Comparison of ENCODE assay signal across 20 cellular contexts in genomic region chr10:37937864-37938263, GRCh38. TPM values are rescaled to one million over a fixed set of nuclear protein-coding genes. Genes with fewer than 3 reads are reported as not detected.
DNase-seq lines count a peak whose midpoint lies in the region; ATAC-seq, FAIRE-seq and TF ChIP-seq lines count a peak whose summit lies in the region.
"Had no signal": no experiment of that assay in that cellular context is flagged by ENCODE, and none has a peak within 500 bp of the region (broad histone marks: within the 10 kb centered on the region; RNA-seq: fewer than 3 reads in every experiment).

No MANE protein-coding gene starts in this region.

- H2AFZ ChIP-seq in HCT116 (ENCODE audit: low read depth, low read length, poor library complexity, severe bottlenecking) = no peak overlapping the region
- no peak overlapping the region for H2AFZ ChIP-seq in K562 (ENCODE audit: low read depth, low read length)
- H2AFZ ChIP-seq: GM23338 had no signal

- TF ChIP-seq EP300 in K562 (IDR thresholded peaks at IDR 0.05; ENCODE audit: low read length) = no peak

- H3K27me3 ChIP-seq in HCT116 (ENCODE audit: insufficient read depth, low read length) (no peaks in the 10 kb centered on the region), K562 (ENCODE audit: control insufficient read depth in 2 of 2, insufficient read depth in 2 of 2, low read length in 2 of 2) (peaks cover 0 to 7% of the 10 kb centered on the region in 2 experiments; a peak in 1 of 5 replicates)

- BruUV-seq in HCT116 (replicated peaks; lab: Mats Ljungman, UMichigan) = no TSS peak
- no TSS peak for BruUV-seq in K562 (replicated peaks; lab: Mats Ljungman, UMichigan)

- H3K9me2 ChIP-seq in HCT116 (ENCODE audit: insufficient read depth) = no peaks in the 10 kb centered on the region

- H3K79me2 ChIP-seq in HCT116 (ENCODE audit: insufficient read depth, low read length) (no peaks in the 10 kb centered on the region), K562 (ENCODE audit: control insufficient read depth, insufficient read depth, low read length) (no peaks in the 10 kb centered on the region)

- CTCF ChIA-PET in HCT116 (lab: Charles Lee) = no interaction called here
- CTCF ChIA-PET in K562 (lab: Yijun Ruan, JAX; ENCODE audit: low intra/inter-chr PET ratio) = no interaction called here

- H3K4me2 ChIP-seq in HCT116 (ENCODE audit: low read length) (no peak overlapping the region), K562 (ENCODE audit: insufficient read depth, low read length) (no peak overlapping the region)
- H3K4me2 ChIP-seq: A549, GM23338 had no signal

- H3K36me3 ChIP-seq in HCT116 (ENCODE audit: control insufficient read depth in 1 of 2, insufficient read depth in 2 of 2, low read length in 2 of 2) = no peaks in the 10 kb centered on the region
- no peaks in the 10 kb centered on the region for H3K36me3 ChIP-seq in K562 (ENCODE audit: control insufficient read depth, insufficient read depth, low read length)

- H3K4me1 ChIP-seq in HCT116 (ENCODE audit: control insufficient read depth in 1 of 2, insufficient read depth in 2 of 2, low read length in 2 of 2) (no peaks in the 10 kb centered on the region), K562 (replicated peaks in 1 of 2; ENCODE audit: control insufficient read depth in 2 of 2, insufficient read depth in 2 of 2, low read length in 2 of 2) (no peaks in the 10 kb centered on the region)
- H3K4me1 ChIP-seq: A549, Caco-2 had no signal

- H3K9ac ChIP-seq in HCT116 (ENCODE audit: low read length) (no peak overlapping the region), K562 (ENCODE audit: insufficient read depth in 1 of 2, low read depth in 2 of 2, low read length in 2 of 2) (no peak overlapping the region)

- H3K4me3 ChIP-seq in HCT116 (replicated peaks in 1 of 2; ENCODE audit: low read depth in 1 of 2, low read length in 2 of 2) = no peak overlapping the region
- H3K4me3 ChIP-seq in K562 = no peak overlapping the region
- H3K4me3 ChIP-seq: A549, GM12878, GM23338 had no signal

- RAD21 ChIA-PET in HCT116 (lab: Charles Lee; ENCODE audit: low non-redundant PET in 1 of 2, low total read pairs in 2 of 2, uncharacterized antibody in 2 of 2, unreplicated experiment in 2 of 2) = no interaction called here

- WGBS in K562 (ENCODE audit: insufficient coverage, low coverage, missing lambda C conversion rate) = 3% methylated on average over 5 of the region's 5 CpGs

- intact Hi-C loops in HCT116 (cut with micrococcal nuclease) = no loop called here
- intact Hi-C loops in K562 (cut with micrococcal nuclease) = loop anchor here (10.0 kb wide), 2 partner anchors 63 to 183 kb away; no protein-coding TSS in a partner anchor

- TF ChIP-seq RAD21 in HCT116 (IDR thresholded peaks at IDR 0.05; ENCODE audit: low read depth) (peak; percentile 17; the same call in 1 of the 2 replicates), K562 (CRISPR knock-in tag; conservative IDR thresholded peaks at IDR 0.05 in 1 of 2, IDR thresholded peaks at IDR 0.05 in 1 of 2) (no peak)

- no peaks in the 10 kb centered on the region for H3K9me1 ChIP-seq in K562 (ENCODE audit: control insufficient read depth, insufficient read depth, low read length)

- FAIRE-seq in K562 (lab: Jason Lieb, UNC) = no peak
- FAIRE-seq: A549, D721Med, GM12878, H54 had no signal

- TF ChIP-seq CTCF in HCT116 (IDR thresholded peaks at IDR 0.05 in 2 of 3, conservative IDR thresholded peaks at IDR 0.05 in 1 of 3; ENCODE audit: borderline replicate concordance in 1 of 3, insufficient read depth in 1 of 3, low read depth in 2 of 3, low read length in 2 of 3) = no peak
- peak; percentile 22 to 38 (median 24); a peak in 3 of 6 replicates for TF ChIP-seq CTCF in K562 (IDR thresholded peaks at IDR 0.05 in 2 of 3, conservative IDR thresholded peaks at IDR 0.05 in 1 of 3; ENCODE audit: insufficient read depth in 2 of 3, low read depth in 1 of 3, low read length in 3 of 3)

- in situ Hi-C loops in K562 (cut with MboI) = no loop called here

- DNase-seq in HCT116 (ENCODE audit: low read depth, low spot score) (no peak), HT-29 (ENCODE audit: low spot score) (peak; percentile 12), K562 (ENCODE audit: extremely low read depth in 1 of 4, low spot score in 3 of 4) (peak in 3 of 4 experiments; percentile 9 to 16 (median 15)), SK-N-DZ (ENCODE audit: low spot score) (no peak), dedifferentiated amniotic fluid mesenchymal stem cell (ENCODE audit: extremely low spot score) (no peak)
- DNase-seq: AML-193; Caco-2; CD4-positive, alpha-beta T cell; DMS153; DND-41; EL; HCEC 1CT; Karpas-422 had no signal

- no peaks in the 10 kb centered on the region for H4K20me1 ChIP-seq in HCT116 (ENCODE audit: insufficient read depth)
- H4K20me1 ChIP-seq in K562 (replicated peaks; ENCODE audit: control insufficient read depth, insufficient read depth, low read length) = no peaks in the 10 kb centered on the region

- H3K9me3 ChIP-seq in HCT116 (ENCODE audit: control insufficient read depth in 1 of 2, insufficient read depth in 1 of 2, low read depth in 1 of 2, low read length in 2 of 2) (no peaks in the 10 kb centered on the region), K562 (replicated peaks; ENCODE audit: control insufficient read depth, insufficient read depth, low read depth, low read length) (no peaks in the 10 kb centered on the region)
- H3K9me3 ChIP-seq: A549 had no signal

- POLR2A ChIA-PET in HCT116 (lab: Charles Lee) = no interaction called here
- POLR2A ChIA-PET in K562 (lab: Yijun Ruan, JAX) = interaction anchor here (0.8 kb wide), 1 partner anchor 8 kb away, joined by 3 read pairs; no protein-coding TSS in a partner anchor

- H3K27ac ChIP-seq in HCT116 (ENCODE audit: low read depth, low read length) = no peak overlapping the region
- no peak overlapping the region for H3K27ac ChIP-seq in K562 (ENCODE audit: extremely low read depth, low read depth, low read length)
- H3K27ac ChIP-seq: A549, C4-2B had no signal

- ATAC-seq in HCT116 = no peak
- peak; percentile 64 for ATAC-seq in K562
- no peak for ATAC-seq in GM21619 (IDR thresholded peaks at IDR 0.05; ENCODE audit: unreplicated experiment)
- ATAC-seq: A549, GM12878, GM23338 had no signal

- TF ChIP-seq POLR2A in HCT116 (IDR thresholded peaks at IDR 0.05; ENCODE audit: borderline replicate concordance, extremely low read depth, insufficient read depth, insufficient read length) (no peak), K562 (conservative IDR thresholded peaks at IDR 0.05) (no peak)

TF ChIP-seq in HCT116, 20 proteins besides CTCF, POLR2A, EP300 and RAD21 (continues in another document):
- TF ChIP-seq ZFX (IDR thresholded peaks at IDR 0.05) (no peak), JUND (IDR thresholded peaks at IDR 0.05) (no peak), ELF1 (IDR thresholded peaks at IDR 0.05; ENCODE audit: borderline replicate concordance, low read depth) (no peak), EZH2 (IDR thresholded peaks at IDR 0.05) (no peak), EZH2phosphoT487 (IDR thresholded peaks at IDR 0.05; ENCODE audit: borderline replicate concordance) (no peak), SIN3A (IDR thresholded peaks at IDR 0.05; ENCODE audit: low read depth) (no peak), ATF3 (IDR thresholded peaks at IDR 0.05) (no peak), SRF (IDR thresholded peaks at IDR 0.05; ENCODE audit: low read depth) (no peak)

TF ChIP-seq in K562, 482 proteins besides CTCF, POLR2A, EP300 and RAD21:
- no peak for TF ChIP-seq YBX1 (IDR thresholded peaks at IDR 0.05)
- TF ChIP-seq ZNF830 (CRISPR knock-in tag; IDR thresholded peaks at IDR 0.05) = no peak

RNA-seq across cellular contexts. Expression of gene ZNF25, which starts 38.6 kb away (rescaled TPM):
- total RNA-seq in HCT116 (2021; ENCODE audit: unreplicated experiment) (4.6 TPM), K562 (2014; rRNA removed) (0.68 and 0.98 TPM in 2 replicates), K562 (2014; rRNA removed; fragmentation: Illumina TruSeq; extraction: Trizol) (2.3 and 3.0 TPM in 2 replicates), K562 (2015; rRNA removed; fragmentation: Illumina TruSeq; extraction: Trizol) (1.9 and 2.1 TPM in 2 replicates), K562 (2021) (1.2 and 1.6 TPM in 2 replicates)
- polyA plus RNA-seq in HCT116 (2012) = 1.1 and 1.3 TPM in 2 replicates
- total RNA-seq in HT-29 (2014; rRNA removed; shearing (Covaris generic)) = 0.15 and 0.60 TPM in 2 replicates
- total RNA-seq in K562 (2011; cell fraction: chromatin; rRNA removed; ENCODE audit: low replicate concordance) = 0.74 and 3.3 TPM in 2 replicates
- total RNA-seq in K562 (2011; cell fraction: nucleolus; rRNA removed) = 0.67 and 1.2 TPM in 2 replicates
- 1.8 and 2.8 TPM in 2 replicates for total RNA-seq in K562 (2011; cell fraction: nucleoplasm; rRNA removed)
- polyA plus RNA-seq in K562 (2011; rRNA removed) (2.2 and 2.4 TPM in 2 replicates), K562 (2014; fragmentation: Illumina TruSeq; extraction: Trizol) (1.5 and 1.9 TPM in 2 replicates), K562 (2014; fragmentation: Nextera tagmentation; extraction: Ambion mirVana) (1 to 10 TPM in 1 of 2 experiments, under 1 TPM in 1; 0.62 to 1.1 TPM), K562 (2014; rRNA removed) (1.00 and 1.3 TPM in 2 replicates)
- polyA plus RNA-seq in K562 (2011; cell fraction: cytosol; rRNA removed) = 0.33 and 0.80 TPM in 2 replicates
- polyA plus RNA-seq in K562 (2011; cell fraction: nucleus; rRNA removed) = 2.1 and 3.7 TPM in 2 replicates
- 0.89 and 1.2 TPM in 2 replicates for polyA plus RNA-seq in K562 (2012)
- polyA minus RNA-seq in K562 (2011; rRNA and poly(A)+ RNA removed) = 1.8 and 3.3 TPM in 2 replicates
- polyA minus RNA-seq in K562 (2011; cell fraction: cytosol; rRNA and poly(A)+ RNA removed) = 0.86 and 1.8 TPM in 2 replicates
- 0.67 and 1.3 TPM in 2 replicates for polyA minus RNA-seq in K562 (2011; cell fraction: nucleus; rRNA and poly(A)+ RNA removed)
- 3.2 and 3.8 TPM in 2 replicates for polyA plus RNA-seq in SK-N-DZ (2014; cell fraction: cytosol; rRNA removed)
- polyA plus RNA-seq in SK-N-DZ (2014; cell fraction: nucleus; rRNA removed) = 4.4 and 5.0 TPM in 2 replicates

Comparison
In these comparisons a context has a peak if more than half of its experiments do, and no peak if none do; other contexts are left out.
1. DNase-seq: peak in HT-29 (single experiment) and K562 (3 of 4); none in HCT116 (single experiment), SK-N-DZ (single experiment) and dedifferentiated amniotic fluid mesenchymal stem cell (single experiment).
2. CTCF ChIP-seq: peak in K562 (3 of 3); none in HCT116 (0 of 3).
3. Of the 22 proteins assayed by ChIP-seq in both K562 and HCT116: peak only in K562: CTCF; only in HCT116: RAD21; in both: none; in neither: 20.